In genomic region chr15:61387675-61388074, GRCh38 we compare ENCODE assay signal across 3 cellular contexts.
"Had no signal": no experiment of that assay in that cellular context is flagged by ENCODE, and none has a peak within 500 bp of the region (broad histone marks: within the 10 kb centered on the region; RNA-seq: fewer than 3 reads in every experiment).

No MANE protein-coding gene starts in this region.

- DNase-seq: GDM1, GF-D8 had no signal

- ATAC-seq: GM12878 had no signal

- H3K4me3 ChIP-seq: GM12878 had no signal
